ENCODE assay signal across 1 cellular context in the genomic region with DNA sequence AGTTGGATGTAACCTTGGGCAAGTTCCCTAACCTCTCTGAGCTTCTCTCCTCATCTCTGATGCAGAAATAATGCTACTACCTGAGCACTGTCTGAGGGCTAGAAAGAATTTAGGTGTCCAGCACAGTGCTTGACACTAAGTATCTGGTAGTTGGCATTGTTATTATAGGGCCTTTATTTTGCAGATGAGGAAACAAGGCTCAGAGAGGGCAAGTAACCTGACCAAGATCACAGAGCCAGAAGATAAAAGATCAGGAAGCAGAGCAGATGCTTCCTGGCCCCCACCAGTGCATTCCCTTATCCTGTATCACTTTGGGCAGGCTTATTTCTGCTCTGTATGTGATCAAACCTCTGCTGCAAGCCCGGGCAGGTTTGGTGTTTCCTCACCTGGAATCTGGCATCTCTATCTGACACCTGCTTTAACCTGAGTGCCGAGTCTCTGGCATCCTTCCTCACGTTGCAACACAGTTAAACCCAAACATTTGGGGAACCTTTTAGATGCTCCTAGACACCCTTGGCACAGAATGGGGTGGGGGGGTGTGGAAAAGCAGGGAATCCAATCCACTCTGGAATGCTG.
TF ChIP-seq lines count a peak whose summit lies in the region.

No MANE protein-coding gene starts in this region.

TF ChIP-seq in H1, 55 proteins besides CTCF, POLR2A, EP300 and RAD21:
- TF ChIP-seq KDM1A (IDR thresholded peaks at IDR 0.05; ENCODE audit: borderline replicate concordance, low read length) (peak; percentile 76; the same call in 1 of the 2 replicates), CBX8 (IDR thresholded peaks at IDR 0.05; ENCODE audit: borderline replicate concordance, low read depth, low read length) (no peak), TAF1 (IDR thresholded peaks at IDR 0.05; ENCODE audit: low read depth, low read length) (0 out of 2 replicates have a peak, but pooled peaks have one; percentile 0), TAF7 (optimal IDR thresholded peaks at IDR 0.05; ENCODE audit: borderline replicate concordance, low read depth, low read length) (no peak), JUND (IDR thresholded peaks at IDR 0.05; ENCODE audit: low read length) (no peak), NANOG (IDR thresholded peaks at IDR 0.05; ENCODE audit: insufficient read depth, low read depth, low read length, poor library complexity, severe bottlenecking) (no peak)
- TF ChIP-seq, protein P1, sequence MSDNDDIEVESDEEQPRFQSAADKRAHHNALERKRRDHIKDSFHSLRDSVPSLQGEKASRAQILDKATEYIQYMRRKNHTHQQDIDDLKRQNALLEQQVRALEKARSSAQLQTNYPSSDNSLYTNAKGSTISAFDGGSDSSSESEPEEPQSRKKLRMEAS (IDR thresholded peaks at IDR 0.05), result no peak
